In genomic region chr11:46979358-46979757, GRCh38 we compare ENCODE assay signal across 29 cellular contexts.
"Had no signal": no experiment of that assay in that cellular context is flagged by ENCODE, and none has a peak within 500 bp of the region (broad histone marks: within the 10 kb centered on the region; RNA-seq: fewer than 3 reads in every experiment).

No MANE protein-coding gene starts in this region.

- H3K9me3 Mint-ChIP-seq: naive thymus-derived CD8-positive, alpha-beta T cell; nephron progenitor cell; neural crest cell; stimulated activated effector memory CD8-positive, alpha-beta T cell treated with anti-CD3 and anti-CD28 coated beads, Interleukin-12 subunit alpha, Interleukin-12 subunit beta, amount 100 ng/mL, for 72 hours; stimulated activated naive B cell treated with anti-CD40 and anti-IgM and Interleukin-4, amounts not matched to agents 10 μg/mL and 1 μg/mL and 100 μg/mL, for 72 hours; stimulated activated naive CD8-positive, alpha-beta T cell treated with anti-CD3 and anti-CD28 coated beads, Interleukin-15, Interleukin-2, amounts not matched to agents 100 ng/mL and 50 ng/mL, for 24 hours had no signal

- H3K27ac ChIP-seq: ovary, parathyroid adenoma, psoas muscle, right lobe of liver, sigmoid colon, stomach, thoracic aorta, thyroid gland, tibial nerve, uterus had no signal

- H3K36me3 Mint-ChIP-seq: stimulated activated effector memory CD8-positive, alpha-beta T cell treated with anti-CD3 and anti-CD28 coated beads, Interleukin-12 subunit alpha, Interleukin-12 subunit beta, amount 100 ng/mL, for 72 hours had no signal

- H3K4me3 ChIP-seq: ovary, psoas muscle, right lobe of liver, sigmoid colon, stomach, thoracic aorta, thyroid gland, tibial nerve, upper lobe of left lung, uterus had no signal

- H3K27me3 ChIP-seq: ovary, right lobe of liver, sigmoid colon, stomach, thyroid gland, tibial nerve, upper lobe of left lung, uterus had no signal

- H3K4me1 ChIP-seq: parathyroid adenoma, psoas muscle, uterus had no signal

- DNase-seq: naive thymus-derived CD8-positive, alpha-beta T cell; nephron progenitor cell; occipital lobe; ovary; posterior cingulate gyrus; psoas muscle; right cardiac atrium; right lobe of liver; sigmoid colon; small intestine; stimulated activated CD4-positive, alpha-beta T cell treated with anti-CD3 and anti-CD28 coated beads, Interleukin-15, amount 100 ng/mL, for 24 hours; stimulated activated CD4-positive, alpha-beta T cell treated with anti-CD3 and anti-CD28 coated beads, Interleukin-2, amount 100 ng/mL, for 24 hours; stimulated activated CD4-positive, alpha-beta T cell treated with anti-CD3 and anti-CD28 coated beads, Interleukin-2, amount 100 ng/mL, for 48 hours; stimulated activated CD4-positive, alpha-beta T cell treated with anti-CD3 and anti-CD28 coated beads, Interleukin-4, amount 100 ng/mL, for 24 hours; stimulated activated naive B cell treated with anti-CD40 and anti-IgM and Interleukin-4, amounts not matched to agents 10 μg/mL and 1 μg/mL and 100 μg/mL, for 72 hours; stimulated activated naive CD4-positive, alpha-beta T cell treated with Interleukin-2 at 50 U/mL for 16 hours; stomach; thyroid gland; trophoblast cell; uterus had no signal

- H3K27me3 Mint-ChIP-seq: naive thymus-derived CD8-positive, alpha-beta T cell; natural killer cell treated with Interleukin-12 subunit alpha and Interleukin-12 subunit beta and Interleukin-15 and Interleukin-18, amount 100 ng/mL, for 72 hours; progenitor cell of endocrine pancreas; stimulated activated naive B cell treated with anti-CD40 and anti-IgM and Interleukin-4, amounts not matched to agents 10 μg/mL and 1 μg/mL and 100 μg/mL, for 72 hours; stimulated activated naive CD8-positive, alpha-beta T cell treated with anti-CD3 and anti-CD28 coated beads, Interleukin-15, Interleukin-2, amounts not matched to agents 100 ng/mL and 50 ng/mL, for 24 hours had no signal

- H3K27ac Mint-ChIP-seq: naive thymus-derived CD8-positive, alpha-beta T cell; natural killer cell treated with Interleukin-12 subunit alpha and Interleukin-12 subunit beta and Interleukin-15 and Interleukin-18, amount 100 ng/mL, for 72 hours; nephron progenitor cell; progenitor cell of endocrine pancreas; stimulated activated effector memory CD8-positive, alpha-beta T cell treated with anti-CD3 and anti-CD28 coated beads, Interleukin-12 subunit alpha, Interleukin-12 subunit beta, amount 100 ng/mL, for 72 hours; stimulated activated naive B cell treated with anti-CD40 and anti-IgM and Interleukin-4, amounts not matched to agents 10 μg/mL and 1 μg/mL and 100 μg/mL, for 72 hours; stimulated activated naive CD8-positive, alpha-beta T cell treated with anti-CD3 and anti-CD28 coated beads, Interleukin-15, Interleukin-2, amounts not matched to agents 100 ng/mL and 50 ng/mL, for 24 hours had no signal

- ATAC-seq: naive thymus-derived CD8-positive, alpha-beta T cell; natural killer cell treated with Interleukin-12 subunit alpha and Interleukin-12 subunit beta and Interleukin-15 and Interleukin-18, amount 100 ng/mL, for 72 hours; psoas muscle; right cardiac atrium; right lobe of liver; stimulated activated effector memory CD8-positive, alpha-beta T cell treated with anti-CD3 and anti-CD28 coated beads, Interleukin-12 subunit alpha, Interleukin-12 subunit beta, amount 100 ng/mL, for 72 hours; stimulated activated naive B cell treated with anti-CD40 and anti-IgM and Interleukin-4, amounts not matched to agents 10 μg/mL and 1 μg/mL and 100 μg/mL, for 72 hours had no signal

- H3K36me3 ChIP-seq: ovary, right lobe of liver, sigmoid colon, stomach, thoracic aorta, thyroid gland, tibial nerve, upper lobe of left lung, uterus had no signal

- H3K4me3 Mint-ChIP-seq: naive thymus-derived CD8-positive, alpha-beta T cell; natural killer cell treated with Interleukin-12 subunit alpha and Interleukin-12 subunit beta and Interleukin-15 and Interleukin-18, amount 100 ng/mL, for 72 hours; nephron progenitor cell; neural crest cell; stimulated activated effector memory CD8-positive, alpha-beta T cell treated with anti-CD3 and anti-CD28 coated beads, Interleukin-12 subunit alpha, Interleukin-12 subunit beta, amount 100 ng/mL, for 72 hours; stimulated activated naive B cell treated with anti-CD40 and anti-IgM and Interleukin-4, amounts not matched to agents 10 μg/mL and 1 μg/mL and 100 μg/mL, for 72 hours; stimulated activated naive CD8-positive, alpha-beta T cell treated with anti-CD3 and anti-CD28 coated beads, Interleukin-15, Interleukin-2, amounts not matched to agents 100 ng/mL and 50 ng/mL, for 24 hours had no signal

- H3K9me3 ChIP-seq: ovary, psoas muscle, right lobe of liver, sigmoid colon, stomach, thoracic aorta, thyroid gland, tibial nerve, upper lobe of left lung, uterus had no signal
